Comparison of ENCODE assay signal across 15 cellular contexts in genomic region chr17:35073991-35074627, GRCh38. TPM values are rescaled to one million over a fixed set of nuclear protein-coding genes. Genes with fewer than 3 reads are reported as not detected.
DNase-seq lines count a peak whose midpoint lies in the region; ATAC-seq and TF ChIP-seq lines count a peak whose summit lies in the region.
"Had no signal": no experiment of that assay in that cellular context is flagged by ENCODE, and none has a peak within 500 bp of the region (broad histone marks: within the 10 kb centered on the region; RNA-seq: fewer than 3 reads in every experiment).

No MANE protein-coding gene starts in this region.

- H3K36me3 Mint-ChIP-seq in T-helper 1 cell treated with Interleukin-12 subunit alpha and Interleukin-12 subunit beta and Interleukin-4 antibody, amounts not matched to agents 30 μg/mL and 1 μg/mL, for 36 hours (ENCODE audit: low read depth), result peaks cover 31% of the 10 kb centered on the region
- no peaks in the 10 kb centered on the region for H3K36me3 Mint-ChIP-seq in nephron (ENCODE audit: low read depth)

- no peak overlapping the region for H2BK5ac ChIP-seq in IMR-90 (ENCODE audit: low read depth, low read length, poor library complexity, severe bottlenecking)

- H3K79me1 ChIP-seq in IMR-90 (ENCODE audit: low read depth in 1 of 2, low read length in 2 of 2), result peaks cover 43 to 83% of the 10 kb centered on the region in 2 experiments

- H3K4ac ChIP-seq in IMR-90 (ENCODE audit: low read depth, low read length), result no peak overlapping the region

- H3K9me3 Mint-ChIP-seq in T-helper 1 cell treated with Interleukin-12 subunit alpha and Interleukin-12 subunit beta and Interleukin-4 antibody, amounts not matched to agents 30 μg/mL and 1 μg/mL, for 36 hours, result no peaks in the 10 kb centered on the region
- no peaks in the 10 kb centered on the region for H3K9me3 Mint-ChIP-seq in nephron

- H2BK15ac ChIP-seq in IMR-90 (ENCODE audit: low read depth, low read length), result no peak overlapping the region

- TF ChIP-seq RAD21 in IMR-90 (IDR thresholded peaks at IDR 0.05; ENCODE audit: low read length), result no peak

- H3K27me3 ChIP-seq in IMR-90 (ENCODE audit: control insufficient read depth, insufficient read depth, low read length), result no peaks in the 10 kb centered on the region
- H3K27me3 ChIP-seq: Peyer's patch had no signal

- no peak overlapping the region; the same call in 1 of the 2 replicates for H3K18ac ChIP-seq in IMR-90 (ENCODE audit: low read depth, low read length)

- H3K4me1 ChIP-seq in IMR-90 (ENCODE audit: control insufficient read depth, insufficient read depth, low read length), result peaks cover 12% of the 10 kb centered on the region

- no peak overlapping the region for H2AK5ac ChIP-seq in IMR-90 (ENCODE audit: low read depth, low read length)

- WGBS in IMR-90 (ENCODE audit: extremely low coverage in 2 of 2, insufficient read length in 1 of 2), 2 experiments, result 90% methylated on average over 2 of the region's 5 CpGs; no CpG with 5 or more reads in 1 of the 2 experiments

- in situ Hi-C loops in IMR-90 (cut with MboI; ENCODE audit: low sequenced_read_pairs), result no loop called here

- peak overlapping the region; percentile 59 for H3K4me3 Mint-ChIP-seq in T-helper 1 cell treated with Interleukin-12 subunit alpha and Interleukin-12 subunit beta and Interleukin-4 antibody, amounts not matched to agents 30 μg/mL and 1 μg/mL, for 36 hours
- no peak overlapping the region for H3K4me3 Mint-ChIP-seq in nephron

- H2AFZ ChIP-seq in IMR-90 (replicated peaks; ENCODE audit: low read length, poor library complexity), result no peak overlapping the region

- peaks cover 11% of the 10 kb centered on the region; the same call in 1 of the 2 replicates for H4K20me1 ChIP-seq in IMR-90 (ENCODE audit: insufficient read depth, low read length)

- H2BK20ac ChIP-seq in IMR-90 (ENCODE audit: low read depth, low read length), result no peak overlapping the region

- POLR2A ChIA-PET in IMR-90 (lab: Charles Lee; ENCODE audit: unreplicated experiment), result no interaction called here

- no peak overlapping the region for H3K4me2 ChIP-seq in IMR-90 (ENCODE audit: low read depth, low read length)

- no TSS peak for BruUV-seq in IMR-90 (replicated peaks; lab: Mats Ljungman, UMichigan)

- intact Hi-C loops in IMR-90 (cut with micrococcal nuclease) (no loop called here), cardiac septum (cut with DNase I) (no loop called here)

- no peaks in the 10 kb centered on the region for H3K36me3 ChIP-seq in IMR-90 (ENCODE audit: control insufficient read depth, insufficient read depth, low read length)
- H3K36me3 ChIP-seq: Peyer's patch, thoracic aorta had no signal

- H3K14ac ChIP-seq in IMR-90 (replicated peaks; ENCODE audit: low read depth, low read length), result no peak overlapping the region

- dilution Hi-C loops in IMR-90 (cut with HindIII; ENCODE audit: low sequenced_read_pairs, unreplicated experiment), result no loop called here

- CTCF ChIA-PET in IMR-90 (lab: Yijun Ruan, JAX), result interaction anchor here (0.7 to 0.9 kb wide), 2 partner anchors 10 to 446 kb away, joined by 3 to 7 read pairs; no protein-coding TSS in a partner anchor

- no peak overlapping the region for H3K4me3 ChIP-seq in IMR-90 (ENCODE audit: insufficient read depth, low read depth, low read length)
- H3K4me3 ChIP-seq: mucosa of descending colon, Peyer's patch, thoracic aorta had no signal

- no peaks in the 10 kb centered on the region for H3K27me3 Mint-ChIP-seq in T-helper 1 cell treated with Interleukin-12 subunit alpha and Interleukin-12 subunit beta and Interleukin-4 antibody, amounts not matched to agents 30 μg/mL and 1 μg/mL, for 36 hours (ENCODE audit: low read depth)
- H3K27me3 Mint-ChIP-seq in nephron (ENCODE audit: low read depth), result no peaks in the 10 kb centered on the region

- H4K8ac ChIP-seq in IMR-90 (ENCODE audit: low read depth in 2 of 2, low read length in 2 of 2), result no peak overlapping the region

- H3K4me1 Mint-ChIP-seq in T-helper 1 cell treated with Interleukin-12 subunit alpha and Interleukin-12 subunit beta and Interleukin-4 antibody, amounts not matched to agents 30 μg/mL and 1 μg/mL, for 36 hours (ENCODE audit: low read depth), result peaks cover 63% of the 10 kb centered on the region
- peaks cover 10% of the 10 kb centered on the region for H3K4me1 Mint-ChIP-seq in nephron

- H3K56ac ChIP-seq in IMR-90 (ENCODE audit: extremely low read depth, insufficient read depth, low read length), result no peak overlapping the region

- no peaks in the 10 kb centered on the region for H3K9me3 ChIP-seq in IMR-90 (ENCODE audit: control insufficient read depth, insufficient read depth, low read length)
- H3K9me3 ChIP-seq: Caco-2, mucosa of descending colon, Peyer's patch, thoracic aorta had no signal

- ATAC-seq in IMR-90 (ENCODE audit: low read depth), result peak; percentile 12; the same call in 1 of the 2 replicates
- no peak for ATAC-seq in GM18907 (IDR thresholded peaks at IDR 0.05; ENCODE audit: unreplicated experiment)
- ATAC-seq: mucosa of descending colon, right cardiac atrium had no signal

- H3K9ac ChIP-seq in IMR-90 (ENCODE audit: low read depth, low read length), result no peak overlapping the region

- TF ChIP-seq CTCF in IMR-90 (conservative IDR thresholded peaks at IDR 0.05; ENCODE audit: low read depth, low read length) (no peak), nephron (IDR thresholded peaks at IDR 0.05; ENCODE audit: unreplicated experiment in 3 of 3) (no peak)

- no peak for TF ChIP-seq POLR2A in IMR-90 (IDR thresholded peaks at IDR 0.05; ENCODE audit: low read depth, low read length)

- no peak overlapping the region for H2AK9ac ChIP-seq in IMR-90 (replicated peaks; ENCODE audit: low read depth, low read length, poor library complexity)

- no peak for DNase-seq in IMR-90
- DNase-seq in caudate nucleus (lab: John Stamatoyannopoulos, UW), result no peak
- no peak for DNase-seq in SIG-M5 treated with dmso at 0.1 percent for 504 hours (lab: John Stamatoyannopoulos, UW; ENCODE audit: unreplicated experiment)
- no peak for DNase-seq in NK-92 treated with Interleukin-12 subunit alpha and Interleukin-12 subunit beta, amount 100 ng/mL, for 24 hours (lab: John Stamatoyannopoulos, UW)
- no peak for DNase-seq in cardiac septum (ENCODE audit: low spot score)
- DNase-seq: Caco-2, cortex of kidney, mucosa of descending colon, Peyer's patch, right cardiac atrium had no signal

- no peak overlapping the region for H2BK120ac ChIP-seq in IMR-90 (ENCODE audit: low read depth, low read length)

- H3K27ac Mint-ChIP-seq in T-helper 1 cell treated with Interleukin-12 subunit alpha and Interleukin-12 subunit beta and Interleukin-4 antibody, amounts not matched to agents 30 μg/mL and 1 μg/mL, for 36 hours, result peak overlapping the region; percentile 65
- peak overlapping the region in 2 of 3 experiments; percentile 27 to 83 for H3K27ac Mint-ChIP-seq in nephron

- no peak overlapping the region for H3K23ac ChIP-seq in IMR-90 (ENCODE audit: low read depth, low read length)

- peaks cover 6% of the 10 kb centered on the region; the same call in 1 of the 2 replicates for H3K9me1 ChIP-seq in IMR-90 (ENCODE audit: insufficient read depth, low read length)

- no peak overlapping the region for H4K5ac ChIP-seq in IMR-90 (ENCODE audit: low read depth, low read length)

- H4K91ac ChIP-seq in IMR-90 (ENCODE audit: insufficient read depth, low read depth, low read length), result no peak overlapping the region

- H3K27ac ChIP-seq in IMR-90 (ENCODE audit: insufficient read depth, low read length) (no peak overlapping the region), caudate nucleus (ENCODE audit: low read depth, low read length) (peak overlapping the region; percentile 94)
- H3K27ac ChIP-seq: thoracic aorta had no signal

TF ChIP-seq in IMR-90, 13 proteins besides CTCF, POLR2A, EP300 and RAD21 (continues in another document):
- TF ChIP-seq, protein P1, sequence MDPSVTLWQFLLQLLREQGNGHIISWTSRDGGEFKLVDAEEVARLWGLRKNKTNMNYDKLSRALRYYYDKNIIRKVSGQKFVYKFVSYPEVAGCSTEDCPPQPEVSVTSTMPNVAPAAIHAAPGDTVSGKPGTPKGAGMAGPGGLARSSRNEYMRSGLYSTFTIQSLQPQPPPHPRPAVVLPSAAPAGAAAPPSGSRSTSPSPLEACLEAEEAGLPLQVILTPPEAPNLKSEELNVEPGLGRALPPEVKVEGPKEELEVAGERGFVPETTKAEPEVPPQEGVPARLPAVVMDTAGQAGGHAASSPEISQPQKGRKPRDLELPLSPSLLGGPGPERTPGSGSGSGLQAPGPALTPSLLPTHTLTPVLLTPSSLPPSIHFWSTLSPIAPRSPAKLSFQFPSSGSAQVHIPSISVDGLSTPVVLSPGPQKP (IDR thresholded peaks at IDR 0.05; ENCODE audit: borderline replicate concordance, low read depth, low read length), result no peak
- no peak for TF ChIP-seq MXI1 (IDR thresholded peaks at IDR 0.05; ENCODE audit: borderline replicate concordance, low read depth, low read length)
- no peak for TF ChIP-seq BHLHE40 (IDR thresholded peaks at IDR 0.05; ENCODE audit: low read depth, low read length)
- TF ChIP-seq FOS (IDR thresholded peaks at IDR 0.05; ENCODE audit: low read depth, low read length), result no peak
- TF ChIP-seq RFX5 (IDR thresholded peaks at IDR 0.05; ENCODE audit: low read depth, low read length), result no peak
- TF ChIP-seq SMC3 (IDR thresholded peaks at IDR 0.05; ENCODE audit: low read depth, low read length), result no peak
- TF ChIP-seq MAFK (IDR thresholded peaks at IDR 0.05; ENCODE audit: low read depth, low read length), result no peak
- TF ChIP-seq CEBPB (IDR thresholded peaks at IDR 0.05; ENCODE audit: low read depth, low read length), result no peak
- TF ChIP-seq MAZ (IDR thresholded peaks at IDR 0.05; ENCODE audit: borderline replicate concordance, low read depth, low read length), result no peak
- no peak for TF ChIP-seq CHD1 (IDR thresholded peaks at IDR 0.05; ENCODE audit: low read depth, low read length)
- no peak for TF ChIP-seq RCOR1 (IDR thresholded peaks at IDR 0.05; ENCODE audit: insufficient replicate concordance, low read length)

RNA-seq across cellular contexts. Expression of gene RFFL, which starts 10.6 kb away (rescaled TPM):
- total RNA-seq in IMR-90 (2012; rRNA removed) (19.2 and 20.8 TPM in 2 replicates), cardiac septum (15.5 TPM)
- 9.9 and 11.6 TPM in 2 replicates for polyA plus RNA-seq in IMR-90 (2012; rRNA removed)
- 6.0 and 9.6 TPM in 2 replicates for polyA plus RNA-seq in IMR-90 (2012; cell fraction: cytosol; rRNA removed)
- 9.5 and 13.1 TPM in 2 replicates for polyA plus RNA-seq in IMR-90 (2012; cell fraction: nucleus; rRNA removed; ENCODE audit: low replicate concordance)

RNA-seq across cellular contexts. Expression of gene RAD51D, which starts 45.6 kb away (rescaled TPM):
- 9.7 and 12.7 TPM in 2 replicates for total RNA-seq in IMR-90 (2012; rRNA removed)
- 8.8 and 10.8 TPM in 2 replicates for polyA plus RNA-seq in IMR-90 (2012; rRNA removed)
- 8.1 and 11.1 TPM in 2 replicates for polyA plus RNA-seq in IMR-90 (2012; cell fraction: cytosol; rRNA removed)
- polyA plus RNA-seq in IMR-90 (2012; cell fraction: nucleus; rRNA removed; ENCODE audit: low replicate concordance), result 15.5 and 17.2 TPM in 2 replicates
- 6.5 TPM for total RNA-seq in cardiac septum

RNA-seq across cellular contexts. Expression of gene FNDC8, which starts 47.3 kb away (rescaled TPM):
- total RNA-seq in IMR-90 (2012; rRNA removed), result not detected in 2 replicates
- not detected in 2 replicates for polyA plus RNA-seq in IMR-90 (2012; rRNA removed)
- polyA plus RNA-seq in IMR-90 (2012; cell fraction: cytosol; rRNA removed), result not detected in 2 replicates
- not detected in 2 replicates for polyA plus RNA-seq in IMR-90 (2012; cell fraction: nucleus; rRNA removed; ENCODE audit: low replicate concordance)
- not detected for total RNA-seq in cardiac septum
- total RNA-seq: Caco-2, M059J, mucosa of descending colon, Peyer's patch, right cardiac atrium, thoracic aorta had no signal
- polyA plus RNA-seq: right cardiac atrium had no signal
